In the genomic region with DNA sequence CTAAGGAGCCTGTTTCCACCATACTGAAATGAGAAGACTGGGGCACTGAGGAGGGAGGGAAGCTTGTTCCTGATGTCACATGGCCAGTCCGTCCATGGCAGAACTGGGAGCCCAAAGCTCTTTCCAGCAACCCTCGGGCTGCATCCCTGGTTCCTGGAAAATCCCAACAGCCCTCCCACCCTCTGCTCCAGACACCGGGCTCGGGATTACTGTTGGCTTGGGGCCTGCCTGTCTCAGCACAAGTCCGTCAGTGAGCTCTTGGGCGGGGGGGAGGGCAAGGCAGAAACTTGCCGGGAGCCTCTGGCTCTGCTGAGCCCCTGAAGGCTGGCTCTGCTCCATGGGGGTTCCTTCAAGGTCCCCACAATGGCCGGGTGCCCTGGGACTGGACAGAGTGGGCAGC, we compare ENCODE assay signal across 17 cellular contexts. TPM values are rescaled to one million over a fixed set of nuclear protein-coding genes. Genes with fewer than 3 reads are reported as not detected.
DNase-seq lines count a peak whose midpoint lies in the region; ATAC-seq and TF ChIP-seq lines count a peak whose summit lies in the region.
"Had no signal": no experiment of that assay in that cellular context is flagged by ENCODE, and none has a peak within 500 bp of the region (broad histone marks: within the 10 kb centered on the region; RNA-seq: fewer than 3 reads in every experiment).

No MANE protein-coding gene starts in this region.

- H3K9me3 ChIP-seq in SK-N-SH (no peaks in the 10 kb centered on the region), skeletal muscle satellite cell (replicated peaks; ENCODE audit: low read length) (no peaks in the 10 kb centered on the region)
- H3K9me3 ChIP-seq: body of pancreas had no signal

- CTCF ChIA-PET in SK-N-SH (lab: Yijun Ruan, JAX), result interaction anchor here (0.9 to 11.6 kb wide), 5 partner anchors 9 to 52 kb away, joined by 4 to 203 read pairs (median 10); no protein-coding TSS in a partner anchor
- CTCF ChIA-PET in WTC11 (lab: Charles Lee), result interaction anchor here (0.6 to 1.3 kb wide), 8 partner anchors 14 to 168 kb away, joined by 3 to 7 read pairs (median 4); a partner anchor contains a TSS

- H3K9ac ChIP-seq in SK-N-SH (peak overlapping the region; percentile 49; the same call in 1 of the 2 replicates), skeletal muscle satellite cell (ENCODE audit: low read depth, low read length) (no peak overlapping the region)

- TF ChIP-seq EP300 in SK-N-SH (IDR thresholded peaks at IDR 0.05; ENCODE audit: borderline replicate concordance in 1 of 2, low read depth in 1 of 2, low read length in 1 of 2), result peak in 1 of 2 experiments; percentile 24; a peak in 1 of 4 replicates

- peaks cover 36% of the 10 kb centered on the region for H3K27me3 Mint-ChIP-seq in WTC11 (ENCODE audit: low read depth)

- H3K27me3 ChIP-seq in SK-N-SH (ENCODE audit: insufficient read depth) (no peaks in the 10 kb centered on the region), skeletal muscle satellite cell (ENCODE audit: control insufficient read depth, insufficient read depth, low read length) (no peaks in the 10 kb centered on the region)
- H3K27me3 ChIP-seq: body of pancreas had no signal

- peak overlapping the region; percentile 54; the same call in 1 of the 2 replicates for H3K4me2 ChIP-seq in SK-N-SH
- H3K4me2 ChIP-seq in skeletal muscle satellite cell (ENCODE audit: low read length), result peak overlapping the region; percentile 29
- H3K4me2 ChIP-seq: GM23338, PC-9 had no signal

- H3K4me3 ChIP-seq in SK-N-SH (ENCODE audit: low read depth in 2 of 2, low read length in 1 of 2) (no peak overlapping the region), skeletal muscle satellite cell (ENCODE audit: low read length) (no peak overlapping the region)
- H3K4me3 ChIP-seq: body of pancreas, GM23338, PC-9 had no signal

- no peaks in the 10 kb centered on the region for H3K9me3 Mint-ChIP-seq in WTC11
- H3K9me3 Mint-ChIP-seq: GM23338; T-helper 1 cell treated with Interleukin-12 subunit alpha and Interleukin-12 subunit beta and Interleukin-4 antibody, amounts not matched to agents 30 μg/mL and 1 μg/mL, for 36 hours had no signal

- H3K36me3 ChIP-seq in SK-N-SH (replicated peaks in 1 of 2; ENCODE audit: control insufficient read depth in 1 of 2, insufficient read depth in 2 of 2, low read length in 1 of 2), result no peaks in the 10 kb centered on the region
- no peaks in the 10 kb centered on the region for H3K36me3 ChIP-seq in skeletal muscle satellite cell (ENCODE audit: insufficient read depth, low read length)

- H3K4me3 Mint-ChIP-seq in WTC11, result no peak overlapping the region
- H3K4me3 Mint-ChIP-seq: endodermal cell; GM23338; T-helper 1 cell treated with Interleukin-12 subunit alpha and Interleukin-12 subunit beta and Interleukin-4 antibody, amounts not matched to agents 30 μg/mL and 1 μg/mL, for 36 hours had no signal

- intact Hi-C loops in left cardiac atrium (cut with DNase I), result no loop called here

- H3K36me3 Mint-ChIP-seq in WTC11, result no peaks in the 10 kb centered on the region

- peak; percentile 50 to 58 for ATAC-seq in left cardiac atrium
- ATAC-seq in WTC11, result no peak
- ATAC-seq: body of pancreas, GM23338 had no signal

- H3K4me1 Mint-ChIP-seq in WTC11, result peaks cover 15% of the 10 kb centered on the region

- peak overlapping the region; percentile 72 to 94 for H3K27ac ChIP-seq in SK-N-SH (ENCODE audit: low read depth in 2 of 2, low read length in 1 of 2)
- H3K27ac ChIP-seq: body of pancreas, PC-9 had no signal

- no peak overlapping the region for H3K27ac Mint-ChIP-seq in WTC11
- H3K27ac Mint-ChIP-seq: endodermal cell; GM23338; T-helper 1 cell treated with Interleukin-12 subunit alpha and Interleukin-12 subunit beta and Interleukin-4 antibody, amounts not matched to agents 30 μg/mL and 1 μg/mL, for 36 hours had no signal

- POLR2A ChIA-PET in SK-N-SH (lab: Yijun Ruan, JAX), result interaction anchor here (0.7 to 2.4 kb wide), 4 partner anchors 14 to 61 kb away, joined by 3 to 13 read pairs (median 4); no protein-coding TSS in a partner anchor
- POLR2A ChIA-PET in WTC11 (lab: Charles Lee), result no interaction called here

- H3K79me2 ChIP-seq in SK-N-SH (ENCODE audit: insufficient read depth), result no peaks in the 10 kb centered on the region

- H3F3A ChIP-seq in SK-N-SH (replicated peaks; ENCODE audit: insufficient read depth), result no peaks in the 10 kb centered on the region

- H3K9me2 ChIP-seq in SK-N-SH, result no peaks in the 10 kb centered on the region

- H4K20me1 ChIP-seq in SK-N-SH (ENCODE audit: insufficient read depth), result no peaks in the 10 kb centered on the region

- peaks cover 21 to 41% of the 10 kb centered on the region in 2 experiments; a peak in 3 of 4 replicates for H3K4me1 ChIP-seq in SK-N-SH (ENCODE audit: control insufficient read depth in 1 of 2, insufficient read depth in 2 of 2, low read depth in 1 of 2, low read length in 1 of 2)
- H3K4me1 ChIP-seq in skeletal muscle satellite cell (ENCODE audit: control insufficient read depth, insufficient read depth, low read length), result peaks cover 20% of the 10 kb centered on the region

- TF ChIP-seq CTCF in SK-N-SH (IDR thresholded peaks at IDR 0.05) (no peak), WTC11 (IDR thresholded peaks at IDR 0.05) (no peak)

- no peak for TF ChIP-seq RAD21 in SK-N-SH (IDR thresholded peaks at IDR 0.05; ENCODE audit: low read length)

- H2AFZ ChIP-seq in SK-N-SH (ENCODE audit: low read depth), result peak overlapping the region; percentile 69; the same call in 1 of the 2 replicates
- H2AFZ ChIP-seq: GM23338, PC-9 had no signal

- DNase-seq in Daoy (ENCODE audit: low read depth) (peak; percentile 50), SK-N-SH (peak; percentile 71), left cardiac atrium (peak; percentile 74), AG08395 (ENCODE audit: low spot score) (no peak), WTC11 (ENCODE audit: low spot score) (no peak), cerebellar cortex (ENCODE audit: low spot score) (no peak)
- DNase-seq in activated CD4-positive, alpha-beta T cell treated with anti-CD3 and anti-CD28 coated beads for 48 hours, result no peak
- DNase-seq: activated CD4-positive, alpha-beta T cell treated with anti-CD3 and anti-CD28 coated beads, Interleukin-2, amount 50 U/mL, for 1 hour; body of pancreas; endodermal cell; MM.1S; PC-9; stimulated activated CD4-positive, alpha-beta T cell treated with anti-CD3 and anti-CD28 coated beads, Interleukin-15, amount 100 ng/mL, for 24 hours had no signal

- WGBS in SK-N-SH (ENCODE audit: low lambda C conversion rate), result 12% methylated on average over 6 of the region's 8 CpGs

TF ChIP-seq in SK-N-SH, 30 proteins besides CTCF, POLR2A, EP300 and RAD21:
- TF ChIP-seq, protein P1, sequence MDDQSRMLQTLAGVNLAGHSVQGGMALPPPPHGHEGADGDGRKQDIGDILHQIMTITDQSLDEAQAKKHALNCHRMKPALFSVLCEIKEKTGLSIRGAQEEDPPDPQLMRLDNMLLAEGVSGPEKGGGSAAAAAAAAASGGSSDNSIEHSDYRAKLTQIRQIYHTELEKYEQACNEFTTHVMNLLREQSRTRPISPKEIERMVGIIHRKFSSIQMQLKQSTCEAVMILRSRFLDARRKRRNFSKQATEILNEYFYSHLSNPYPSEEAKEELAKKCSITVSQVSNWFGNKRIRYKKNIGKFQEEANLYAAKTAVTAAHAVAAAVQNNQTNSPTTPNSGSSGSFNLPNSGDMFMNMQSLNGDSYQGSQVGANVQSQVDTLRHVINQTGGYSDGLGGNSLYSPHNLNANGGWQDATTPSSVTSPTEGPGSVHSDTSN (IDR thresholded peaks at IDR 0.05), result 0 out of 2 replicates have a peak, but pooled peaks have one; percentile 17
- no peak for TF ChIP-seq POLR2AphosphoS5 (IDR thresholded peaks at IDR 0.05; ENCODE audit: low read depth, low read length)

TF ChIP-seq in WTC11, 78 proteins besides CTCF, POLR2A, EP300 and RAD21 (continues in another document):
- TF ChIP-seq EMX1 (CRISPR knock-in tag; IDR thresholded peaks at IDR 0.05) (no peak), ZNF219 (CRISPR knock-in tag; IDR thresholded peaks at IDR 0.05; ENCODE audit: borderline replicate concordance) (no peak)

RNA-seq across cellular contexts. Expression of a gene that starts 6.3 kb away (rescaled TPM):
- 35.7 and 58.0 TPM in 2 replicates for total RNA-seq in Daoy (2014; rRNA removed; shearing (Covaris generic))
- 27.1 and 39.7 TPM in 2 replicates for polyA plus RNA-seq in SK-N-SH (2012; rRNA removed)
- polyA plus RNA-seq in SK-N-SH (2012; cell fraction: cytosol; rRNA removed), result 14.1 and 18.8 TPM in 2 replicates
- polyA plus RNA-seq in SK-N-SH (2012; cell fraction: nucleus; rRNA removed), result 110 and 150 TPM in 2 replicates
- total RNA-seq in left cardiac atrium, result 10 to 100 TPM; 15.8 to 22.2 TPM
- 18.8 and 22.9 TPM in 2 replicates for total RNA-seq in skeletal muscle satellite cell (2012; rRNA removed)
- 46.5 to 52.9 TPM (median 52.2 TPM) in 3 replicates for total RNA-seq in WTC11 (2021)

RNA-seq across cellular contexts. Expression of a gene that starts 18.2 kb away (rescaled TPM):
- 3.7 and 5.7 TPM in 2 replicates for total RNA-seq in Daoy (2014; rRNA removed; shearing (Covaris generic))
- polyA plus RNA-seq in SK-N-SH (2012; rRNA removed), result 15.2 and 28.9 TPM in 2 replicates
- polyA plus RNA-seq in SK-N-SH (2012; cell fraction: cytosol; rRNA removed), result 15.1 and 23.4 TPM in 2 replicates
- polyA plus RNA-seq in SK-N-SH (2012; cell fraction: nucleus; rRNA removed), result 14.3 and 14.9 TPM in 2 replicates
- total RNA-seq in left cardiac atrium (100 to 1,000 TPM in 1 of 2 donors, 10 to 100 TPM in 1; 96.0 to 193 TPM), WTC11 (2021) (1.8 to 3.7 TPM (median 3.2 TPM) in 3 replicates)
- 11.9 and 24.2 TPM in 2 replicates for total RNA-seq in skeletal muscle satellite cell (2012; rRNA removed)

RNA-seq across cellular contexts. Expression of a gene that starts 30.8 kb away (rescaled TPM):
- 1.3 TPM in 1 of 2 replicates, not detected in the other for total RNA-seq in Daoy (2014; rRNA removed; shearing (Covaris generic))
- 0.76 and 0.78 TPM in 2 replicates for polyA plus RNA-seq in SK-N-SH (2012; rRNA removed)
- polyA plus RNA-seq in SK-N-SH (2012; cell fraction: cytosol; rRNA removed), result 0.08 and 0.20 TPM in 2 replicates
- polyA plus RNA-seq in SK-N-SH (2012; cell fraction: nucleus; rRNA removed), result 4.0 and 6.6 TPM in 2 replicates
- total RNA-seq in left cardiac atrium, result under 1 TPM in 1 of 2 donors, not detected in 1; 0.39 TPM
- total RNA-seq in skeletal muscle satellite cell (2012; rRNA removed), result 2.2 and 3.8 TPM in 2 replicates
- total RNA-seq in WTC11 (2021), result 0.78 to 1.5 TPM (median 1.0 TPM) in 3 replicates

RNA-seq across cellular contexts. Expression of a gene that starts 40.8 kb away (rescaled TPM):
- total RNA-seq in Daoy (2014; rRNA removed; shearing (Covaris generic)), result not detected in 2 replicates
- polyA plus RNA-seq in SK-N-SH (2012; rRNA removed), result 0.16 and 0.18 TPM in 2 replicates
- 0.06 and 0.41 TPM in 2 replicates for polyA plus RNA-seq in SK-N-SH (2012; cell fraction: cytosol; rRNA removed)
- 0.38 and 0.42 TPM in 2 replicates for polyA plus RNA-seq in SK-N-SH (2012; cell fraction: nucleus; rRNA removed)
- total RNA-seq in left cardiac atrium, result under 1 TPM in 1 of 2 donors, not detected in 1; 0.10 TPM
- not detected in 2 replicates for total RNA-seq in skeletal muscle satellite cell (2012; rRNA removed)
- 0.28 to 0.32 TPM (median 0.30 TPM) in 3 replicates for total RNA-seq in WTC11 (2021)
- total RNA-seq: body of pancreas, endodermal cell, liver, PC-9 had no signal
- polyA plus RNA-seq: GM23338, liver had no signal

Comparison
In these comparisons a context has a peak if more than half of its experiments do, and no peak if none do; other contexts are left out.
1. DNase-seq: peak in Daoy (single experiment), SK-N-SH (single experiment) and left cardiac atrium (single experiment); none in AG08395 (single experiment), WTC11 (single experiment), cerebellar cortex (single experiment) and activated CD4-positive, alpha-beta T cell treated with anti-CD3 and anti-CD28 coated beads for 48 hours (single experiment).
2. RNA of a gene that starts 18.2 kb away (total RNA-seq): 96.0 to 193 TPM in left cardiac atrium; 3.7 to 5.7 TPM in Daoy and 1.8 to 3.7 TPM in WTC11; every median in the first group is over 10 times any median in the second.